Comparison of ENCODE assay signal across 13 cellular contexts in the genomic region with DNA sequence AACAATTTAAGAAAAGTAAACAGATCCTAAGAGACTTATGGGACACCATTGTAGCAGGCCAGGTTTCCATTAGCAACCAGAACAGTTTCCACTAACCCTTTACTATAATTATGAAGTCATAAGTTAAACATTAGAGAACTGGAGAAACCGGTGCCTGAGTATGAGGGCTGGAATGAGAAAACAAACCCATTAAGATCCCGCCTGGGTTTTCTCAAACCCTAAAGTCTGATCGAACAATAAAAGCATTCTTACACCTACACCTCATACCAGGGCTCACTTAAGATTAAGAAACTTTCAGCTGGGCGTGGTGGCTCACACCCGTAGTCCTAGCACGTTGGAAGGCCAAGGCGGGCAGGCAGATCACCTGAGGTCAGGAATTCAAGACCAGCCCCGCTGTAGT. TPM values are rescaled to one million over a fixed set of nuclear protein-coding genes. Genes with fewer than 3 reads are reported as not detected.
DNase-seq lines count a peak whose midpoint lies in the region; ATAC-seq, FAIRE-seq and TF ChIP-seq lines count a peak whose summit lies in the region.
"Had no signal": no experiment of that assay in that cellular context is flagged by ENCODE, and none has a peak within 500 bp of the region (broad histone marks: within the 10 kb centered on the region; RNA-seq: fewer than 3 reads in every experiment).

No MANE protein-coding gene starts in this region.

- ATAC-seq in left lung (peak; percentile 94), GM21717 (IDR thresholded peaks at IDR 0.05; ENCODE audit: unreplicated experiment) (no peak)
- ATAC-seq: stimulated activated effector memory CD8-positive, alpha-beta T cell treated with anti-CD3 and anti-CD28 coated beads, Interleukin-12 subunit alpha, Interleukin-12 subunit beta, amount 100 ng/mL, for 72 hours had no signal

- intact Hi-C loops in left lung (cut with DNase I), result no loop called here

- no peak overlapping the region for H3K4me3 ChIP-seq in LNCaP clone FGC (ENCODE audit: low read depth, low read length)
- no peak overlapping the region for H3K4me3 ChIP-seq in bronchial epithelial cell (ENCODE audit: low read depth, low read length)
- H3K4me3 ChIP-seq in left lung, result no peak overlapping the region
- no peak overlapping the region for H3K4me3 ChIP-seq in foreskin fibroblast (ENCODE audit: low read depth in 1 of 2, low read length in 2 of 2)

- H3K4me3 Mint-ChIP-seq in type B pancreatic cell, result peak overlapping the region; percentile 55
- H3K4me3 Mint-ChIP-seq: naive B cell; stimulated activated effector memory CD8-positive, alpha-beta T cell treated with anti-CD3 and anti-CD28 coated beads, Interleukin-12 subunit alpha, Interleukin-12 subunit beta, amount 100 ng/mL, for 72 hours had no signal

- H3K27ac Mint-ChIP-seq in type B pancreatic cell, result peak overlapping the region; percentile 90
- H3K27ac Mint-ChIP-seq: naive B cell; stimulated activated effector memory CD8-positive, alpha-beta T cell treated with anti-CD3 and anti-CD28 coated beads, Interleukin-12 subunit alpha, Interleukin-12 subunit beta, amount 100 ng/mL, for 72 hours had no signal

- DNase-seq in LNCaP clone FGC (ENCODE audit: low read depth) (peak; percentile 93), bronchial epithelial cell (ENCODE audit: low read depth) (peak; percentile 98), left lung (peak; percentile 74 to 77), type B pancreatic cell (ENCODE audit: extremely low spot score, unreplicated experiment) (no peak), urothelium cell line (ENCODE audit: low spot score) (no peak), DMS 273 (lab: John Stamatoyannopoulos, UW; ENCODE audit: unreplicated experiment) (no peak), foreskin fibroblast (no peak)
- DNase-seq: GF-D8; GOT3; naive B cell; stimulated activated CD4-positive, alpha-beta T cell treated with anti-CD3 and anti-CD28 coated beads, Interleukin-2, amount 100 ng/mL, for 48 hours had no signal

- peak overlapping the region; percentile 76 to 81 for H3K27ac ChIP-seq in left lung

- H3K27me3 ChIP-seq in bronchial epithelial cell (ENCODE audit: control insufficient read depth, insufficient read depth, low read length) (no peaks in the 10 kb centered on the region), left lung (no peaks in the 10 kb centered on the region)

- H3K9me3 Mint-ChIP-seq in type B pancreatic cell, result no peaks in the 10 kb centered on the region

- H3K36me3 Mint-ChIP-seq in type B pancreatic cell, result no peaks in the 10 kb centered on the region
- H3K36me3 Mint-ChIP-seq: naive B cell; stimulated activated effector memory CD8-positive, alpha-beta T cell treated with anti-CD3 and anti-CD28 coated beads, Interleukin-12 subunit alpha, Interleukin-12 subunit beta, amount 100 ng/mL, for 72 hours had no signal

- H3K4me1 Mint-ChIP-seq in type B pancreatic cell (ENCODE audit: unreplicated experiment), result peaks cover 5% of the 10 kb centered on the region
- H3K4me1 Mint-ChIP-seq: stimulated activated effector memory CD8-positive, alpha-beta T cell treated with anti-CD3 and anti-CD28 coated beads, Interleukin-12 subunit alpha, Interleukin-12 subunit beta, amount 100 ng/mL, for 72 hours had no signal

- H3K36me3 ChIP-seq in bronchial epithelial cell (ENCODE audit: control insufficient read depth, insufficient read depth, low read length) (no peaks in the 10 kb centered on the region), left lung (no peaks in the 10 kb centered on the region)

- no peaks in the 10 kb centered on the region for H3K4me1 ChIP-seq in left lung

- H3K27me3 Mint-ChIP-seq in type B pancreatic cell, result no peaks in the 10 kb centered on the region

- FAIRE-seq in bronchial epithelial cell (lab: Jason Lieb, UNC), result no peak
- no peak for FAIRE-seq in urothelium cell line (lab: Jason Lieb, UNC)

- no peaks in the 10 kb centered on the region for H3K9me3 ChIP-seq in left lung

- TF ChIP-seq CTCF in LNCaP clone FGC (IDR thresholded peaks at IDR 0.05; ENCODE audit: control insufficient read depth, extremely low read depth, insufficient read depth) (no peak), bronchial epithelial cell (IDR thresholded peaks at IDR 0.05; ENCODE audit: insufficient read depth, low read length, severe bottlenecking) (no peak), left lung (IDR thresholded peaks at IDR 0.05) (no peak), type B pancreatic cell (conservative IDR thresholded peaks at IDR 0.05) (no peak), foreskin fibroblast (IDR thresholded peaks at IDR 0.05; ENCODE audit: low read depth, low read length) (no peak)

RNA-seq across cellular contexts. Expression of a gene that starts 13.7 kb away (rescaled TPM):
- total RNA-seq in bronchial epithelial cell (142 and 181 TPM in 2 replicates), left lung (100 to 1,000 TPM in 1 of 2 donors, 10 to 100 TPM in 1; 89.8 to 128 TPM), type B pancreatic cell (ENCODE audit: low replicate concordance) (130 and 165 TPM in 2 replicates)

Comparison
In these comparisons a context has a peak if more than half of its experiments do, and no peak if none do; other contexts are left out.
1. DNase-seq: peak in LNCaP clone FGC (single experiment), bronchial epithelial cell (single experiment) and left lung (2 of 2); none in type B pancreatic cell (single experiment), urothelium cell line (single experiment), DMS 273 (single experiment) and foreskin fibroblast (0 of 2).